Comparison of ENCODE assay signal across 8 cellular contexts in genomic region chr5:123455640-123456039, GRCh38. TPM values are rescaled to one million over a fixed set of nuclear protein-coding genes. Genes with fewer than 3 reads are reported as not detected.
DNase-seq lines count a peak whose midpoint lies in the region; ATAC-seq lines count a peak whose summit lies in the region.

No MANE protein-coding gene starts in this region.

- peaks cover 7% of the 10 kb centered on the region for H3K4me1 Mint-ChIP-seq in T-helper 17 cell

- H3K36me3 Mint-ChIP-seq in T-helper 17 cell (ENCODE audit: low read depth), result peaks cover 2% of the 10 kb centered on the region

- DNase-seq in HT-29 (ENCODE audit: low spot score) (peak; percentile 19), left lobe of liver (ENCODE audit: low spot score) (no peak), T-helper 17 cell (no peak), NCI-H1930 (lab: John Stamatoyannopoulos, UW) (no peak), foreskin melanocyte (no peak), posterior vena cava (ENCODE audit: low spot score) (no peak)

- ATAC-seq in GM18909 (IDR thresholded peaks at IDR 0.05; ENCODE audit: poor library complexity, unreplicated experiment) (peak; percentile 88), HG02610 (IDR thresholded peaks at IDR 0.05; ENCODE audit: unreplicated experiment) (peak; percentile 81), left lobe of liver (peak; percentile 16), T-helper 17 cell (no peak)

- no peaks in the 10 kb centered on the region for H3K9me3 ChIP-seq in T-helper 17 cell (ENCODE audit: control insufficient read depth, low read length, poor library complexity, severe bottlenecking)

- H3K4me3 Mint-ChIP-seq in T-helper 17 cell, result no peak overlapping the region

- intact Hi-C loops in posterior vena cava (cut with DNase I), result no loop called here

- peaks cover 4% of the 10 kb centered on the region for H3K27me3 Mint-ChIP-seq in T-helper 17 cell

- H3K27ac Mint-ChIP-seq in T-helper 17 cell, result no peak overlapping the region

RNA-seq across cellular contexts. Expression of gene CEP120, which starts 32.4 kb away (rescaled TPM):
- 8.3 and 14.8 TPM in 2 replicates for total RNA-seq in HT-29 (2014; rRNA removed; shearing (Covaris generic))
- total RNA-seq in left lobe of liver (11.6 TPM), T-helper 17 cell (10 to 100 TPM; 58.6 to 60.5 TPM), posterior vena cava (10 to 100 TPM; 14.8 to 18.2 TPM)

RNA-seq across cellular contexts. Expression of gene CSNK1G3, which starts 56.3 kb away (rescaled TPM):
- total RNA-seq in HT-29 (2014; rRNA removed; shearing (Covaris generic)), result 18.4 and 21.3 TPM in 2 replicates
- total RNA-seq in left lobe of liver (17.2 TPM), T-helper 17 cell (10 to 100 TPM; 61.8 to 65.7 TPM), posterior vena cava (10 to 100 TPM; 42.9 to 49.8 TPM)
